Comparison of ENCODE assay signal across 14 cellular contexts in genomic region chr19:50513746-50514345, GRCh38. TPM values are rescaled to one million over a fixed set of nuclear protein-coding genes. Genes with fewer than 3 reads are reported as not detected.
DNase-seq lines count a peak whose midpoint lies in the region; ATAC-seq, FAIRE-seq and TF ChIP-seq lines count a peak whose summit lies in the region.
"Had no signal": no experiment of that assay in that cellular context is flagged by ENCODE, and none has a peak within 500 bp of the region (broad histone marks: within the 10 kb centered on the region; RNA-seq: fewer than 3 reads in every experiment).

Gene ASPDH (minus strand): TSS chr19:50513913. CDS start chr19:50513823, 90 bp downstream.

- peak within 1 kb of the TSS in 6 of 8 donors; percentile 53 to 77 (median 64) for H3K27ac Mint-ChIP-seq in CD8-positive, alpha-beta memory T cell
- H3K27ac Mint-ChIP-seq in astrocyte (ENCODE audit: unreplicated experiment), result no peak within 1 kb of the TSS

- no peak for TF ChIP-seq CTCF in astrocyte (IDR thresholded peaks at IDR 0.05; ENCODE audit: insufficient read depth, low read depth, low read length)

- H3K23ac ChIP-seq in mesenchymal stem cell (ENCODE audit: low read length in 2 of 2), result no peak within 1 kb of the TSS

- peaks cover 0 to 7% (median 0%) of the 10 kb centered on the region in 3 donors for H3K36me3 Mint-ChIP-seq in CD8-positive, alpha-beta memory T cell
- H3K36me3 Mint-ChIP-seq in astrocyte (ENCODE audit: low read depth, unreplicated experiment), result no peaks in the 10 kb centered on the region

- no peak for FAIRE-seq in astrocyte (lab: Jason Lieb, UNC)
- FAIRE-seq: GM12892, RCC 7860 had no signal

- H3K27me3 ChIP-seq in CD8-positive, alpha-beta memory T cell (ENCODE audit: insufficient read depth, low read length, poor library complexity, severe bottlenecking), result no peaks in the 10 kb centered on the region
- no peaks in the 10 kb centered on the region for H3K27me3 ChIP-seq in astrocyte (ENCODE audit: insufficient read depth, low read length)
- peaks cover 0 to 9% of the 10 kb centered on the region in 2 experiments for H3K27me3 ChIP-seq in mesenchymal stem cell (ENCODE audit: control insufficient read depth in 1 of 2, insufficient read depth in 1 of 2, low read length in 2 of 2)

- no peak within 1 kb of the TSS for H2BK5ac ChIP-seq in mesenchymal stem cell (ENCODE audit: low read depth, low read length, poor library complexity, severe bottlenecking)

- H3K79me2 ChIP-seq in astrocyte (ENCODE audit: insufficient read depth, low read length), result peaks cover 9% of the 10 kb centered on the region

- H3K4me3 ChIP-seq in CD8-positive, alpha-beta memory T cell (ENCODE audit: low read length), result no peak within 1 kb of the TSS
- H3K4me3 ChIP-seq in astrocyte (ENCODE audit: insufficient read depth, low read depth, low read length) (no peak within 1 kb of the TSS), mesenchymal stem cell (ENCODE audit: insufficient read depth in 1 of 2, low read depth in 1 of 2, low read length in 2 of 2) (no peak within 1 kb of the TSS)

- H2AFZ ChIP-seq in astrocyte (ENCODE audit: low read depth, low read length) (peak within 1 kb of the TSS; percentile 18), mesenchymal stem cell (ENCODE audit: low read depth, low read length) (no peak within 1 kb of the TSS)

- no peak within 1 kb of the TSS for H3K14ac ChIP-seq in mesenchymal stem cell (ENCODE audit: low read length in 2 of 2)

- POLR2A ChIA-PET in CD8-positive, alpha-beta memory T cell (lab: Charles Lee), result no interaction called here

- no peaks in the 10 kb centered on the region for H3K36me3 ChIP-seq in CD8-positive, alpha-beta memory T cell (ENCODE audit: insufficient read depth, low read length)
- H3K36me3 ChIP-seq in astrocyte (ENCODE audit: insufficient read depth, low read length) (no peaks in the 10 kb centered on the region), mesenchymal stem cell (ENCODE audit: control insufficient read depth in 1 of 2, insufficient read depth in 2 of 2, low read depth in 1 of 2, low read length in 2 of 2) (no peaks in the 10 kb centered on the region)

- H3K4me2 ChIP-seq in astrocyte (ENCODE audit: low read length), result no peak within 1 kb of the TSS
- H3K4me2 ChIP-seq in mesenchymal stem cell (ENCODE audit: low read length, poor library complexity, severe bottlenecking), result no peak within 1 kb of the TSS

- DNase-seq in Ammon's horn (ENCODE audit: low spot score) (peak; percentile 60), astrocyte (ENCODE audit: low read depth) (no peak), mesenchymal stem cell (no peak), NCI-H2171 (lab: John Stamatoyannopoulos, UW) (no peak), SIG-M5 treated with dmso at 0.1 percent for 504 hours (lab: John Stamatoyannopoulos, UW; ENCODE audit: unreplicated experiment) (no peak), CD1c-positive myeloid dendritic cell (ENCODE audit: extremely low spot score) (no peak)
- no peak for DNase-seq in CD8-positive, alpha-beta memory T cell
- DNase-seq: activated CD4-positive, alpha-beta T cell treated with anti-CD3 and anti-CD28 coated beads for 1 hour; NCI-H2029 treated with DMSO at 0.1 percent for 48 hours; stimulated activated CD4-positive, alpha-beta T cell treated with anti-CD3 and anti-CD28 coated beads, Interleukin-1b, Interleukin-23, amount 100 ng/mL, for 48 hours had no signal

- peaks cover 15% of the 10 kb centered on the region for H3K4me1 ChIP-seq in CD8-positive, alpha-beta memory T cell (ENCODE audit: insufficient read depth, low read length)
- H3K4me1 ChIP-seq in astrocyte (ENCODE audit: insufficient read depth, low read length) (peaks cover 4% of the 10 kb centered on the region), mesenchymal stem cell (ENCODE audit: control insufficient read depth, insufficient read depth, low read depth, low read length) (peaks cover 17% of the 10 kb centered on the region)

- H3K9me3 Mint-ChIP-seq in CD8-positive, alpha-beta memory T cell, result no peaks in the 10 kb centered on the region
- peaks cover 18% of the 10 kb centered on the region for H3K9me3 Mint-ChIP-seq in astrocyte (ENCODE audit: unreplicated experiment)

- H3K18ac ChIP-seq in mesenchymal stem cell (ENCODE audit: low read depth in 1 of 2, low read length in 2 of 2), result no peak within 1 kb of the TSS

- no peaks in the 10 kb centered on the region for H3K9me3 ChIP-seq in CD8-positive, alpha-beta memory T cell (ENCODE audit: low read length)
- H3K9me3 ChIP-seq in astrocyte (ENCODE audit: insufficient read depth, low read depth, low read length), result peaks cover 4% of the 10 kb centered on the region
- H3K9me3 ChIP-seq in mesenchymal stem cell (ENCODE audit: control insufficient read depth, low read length), result no peaks in the 10 kb centered on the region

- no peak within 1 kb of the TSS for H3K4ac ChIP-seq in mesenchymal stem cell (ENCODE audit: low read depth in 1 of 2, low read length in 2 of 2)

- no peaks in the 10 kb centered on the region for H4K20me1 ChIP-seq in astrocyte (ENCODE audit: insufficient read depth, low read length)

- H3K27me3 Mint-ChIP-seq in CD8-positive, alpha-beta memory T cell, result peaks cover 5 to 7% of the 10 kb centered on the region in 2 donors
- H3K27me3 Mint-ChIP-seq in astrocyte (ENCODE audit: low read depth, unreplicated experiment), result no peaks in the 10 kb centered on the region

- no peak within 1 kb of the TSS for H2BK12ac ChIP-seq in mesenchymal stem cell (ENCODE audit: low read length in 2 of 2)

- no peak within 1 kb of the TSS for H2BK15ac ChIP-seq in mesenchymal stem cell (ENCODE audit: low read depth, poor library complexity, severe bottlenecking)

- H3K79me1 ChIP-seq in mesenchymal stem cell (replicated peaks; ENCODE audit: low read length, poor library complexity, severe bottlenecking), result peaks cover 10% of the 10 kb centered on the region

- H3K4me1 Mint-ChIP-seq in CD8-positive, alpha-beta memory T cell, result peaks cover 13 to 22% (median 15%) of the 10 kb centered on the region in 3 donors
- no peaks in the 10 kb centered on the region for H3K4me1 Mint-ChIP-seq in astrocyte (ENCODE audit: low read depth, unreplicated experiment)

- no peak within 1 kb of the TSS for H3K9ac ChIP-seq in astrocyte (ENCODE audit: low read length)
- H3K9ac ChIP-seq in mesenchymal stem cell (ENCODE audit: low read length), result no peak within 1 kb of the TSS

- H4K8ac ChIP-seq in mesenchymal stem cell (ENCODE audit: low read length), result no peak within 1 kb of the TSS

- WGBS in mesenchymal stem cell, result 76% methylated on average over 19 of the region's 22 CpGs

- no peak within 1 kb of the TSS for H3K27ac ChIP-seq in CD8-positive, alpha-beta memory T cell (ENCODE audit: low read depth, low read length)
- H3K27ac ChIP-seq in astrocyte (ENCODE audit: low read depth, low read length), result no peak within 1 kb of the TSS
- H3K27ac ChIP-seq in mesenchymal stem cell (ENCODE audit: low read length, poor library complexity, severe bottlenecking), result no peak within 1 kb of the TSS
- H3K27ac ChIP-seq: epithelial cell of prostate had no signal

- peak within 1 kb of the TSS in 3 of 7 donors; percentile 45 to 59 (median 56) for H3K4me3 Mint-ChIP-seq in CD8-positive, alpha-beta memory T cell
- H3K4me3 Mint-ChIP-seq in astrocyte (ENCODE audit: unreplicated experiment), result no peak within 1 kb of the TSS

- CTCF ChIA-PET in CD8-positive, alpha-beta memory T cell (lab: Charles Lee), result interaction anchor here (1.5 kb wide), 1 partner anchor 43 kb away, joined by 3 read pairs; no protein-coding TSS in a partner anchor

- H2AK5ac ChIP-seq in mesenchymal stem cell (ENCODE audit: low read length, severe bottlenecking), result no peak within 1 kb of the TSS

- no peak for ATAC-seq in HG03039 (IDR thresholded peaks at IDR 0.05; ENCODE audit: unreplicated experiment)

- H2BK120ac ChIP-seq in mesenchymal stem cell (ENCODE audit: low read depth, low read length), result no peak within 1 kb of the TSS

- peak within 1 kb of the TSS; percentile 15 for H4K91ac ChIP-seq in mesenchymal stem cell (ENCODE audit: low read length)

RNA-seq across cellular contexts. Expression of gene ASPDH, which starts in this region (rescaled TPM):
- not detected for total RNA-seq in CD8-positive, alpha-beta memory T cell
- polyA plus RNA-seq in CD8-positive, alpha-beta memory T cell, result not detected
- total RNA-seq in astrocyte, result not detected in 2 replicates
- polyA plus RNA-seq in mesenchymal stem cell (2013, experiment 1 of 2), result not detected
- not detected for polyA plus RNA-seq in mesenchymal stem cell (2013, experiment 2 of 2)
